Comparison of ENCODE assay signal across 20 cellular contexts in the genomic region with DNA sequence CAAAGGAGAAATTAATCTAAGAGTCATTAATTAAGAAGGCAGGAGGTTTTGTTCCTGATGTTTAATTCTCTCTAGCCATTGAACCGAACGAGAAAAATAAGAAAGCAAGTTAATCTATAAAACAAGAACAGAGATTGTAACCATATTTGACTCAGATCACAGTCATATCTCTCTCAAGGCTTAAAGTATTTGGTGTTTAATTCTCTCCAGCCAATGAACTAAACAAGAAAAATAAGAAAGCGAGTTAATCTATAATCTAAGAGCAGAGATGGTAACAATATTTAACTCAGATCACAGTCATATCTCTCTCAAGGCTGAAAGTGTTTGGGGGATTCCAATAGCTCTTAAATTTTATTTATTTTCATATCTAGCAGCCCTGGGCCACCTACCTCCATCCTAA.
DNase-seq lines count a peak whose midpoint lies in the region; ATAC-seq and TF ChIP-seq lines count a peak whose summit lies in the region.
"Had no signal": no experiment of that assay in that cellular context is flagged by ENCODE, and none has a peak within 500 bp of the region (broad histone marks: within the 10 kb centered on the region; RNA-seq: fewer than 3 reads in every experiment).

No MANE protein-coding gene starts in this region.

- no peak overlapping the region for H2AK5ac ChIP-seq in mesenchymal stem cell (ENCODE audit: low read length, severe bottlenecking)

- no peak overlapping the region for H3K23ac ChIP-seq in mesenchymal stem cell (ENCODE audit: low read length in 2 of 2)

- no peak overlapping the region for H2BK15ac ChIP-seq in mesenchymal stem cell (ENCODE audit: low read depth, poor library complexity, severe bottlenecking)

- H3K18ac ChIP-seq in mesenchymal stem cell (ENCODE audit: low read depth in 1 of 2, low read length in 2 of 2): no peak overlapping the region

- H3F3A ChIP-seq in PC-3 (ENCODE audit: low read length, unreplicated experiment): no peaks in the 10 kb centered on the region

- no peaks in the 10 kb centered on the region for H4K20me1 ChIP-seq in PC-3 (ENCODE audit: low read length)

- no peak overlapping the region for H2BK120ac ChIP-seq in mesenchymal stem cell (ENCODE audit: low read depth, low read length)

- no peak overlapping the region for H2BK12ac ChIP-seq in mesenchymal stem cell (ENCODE audit: low read length in 2 of 2)

- no peak overlapping the region for H3K4me2 ChIP-seq in mesenchymal stem cell (ENCODE audit: low read length, poor library complexity, severe bottlenecking)
- no peak overlapping the region for H3K4me2 ChIP-seq in PC-3 (ENCODE audit: low read length)
- H3K4me2 ChIP-seq: neural progenitor cell had no signal

- H3K4me1 ChIP-seq in mesenchymal stem cell (ENCODE audit: control insufficient read depth, insufficient read depth, low read depth, low read length): no peaks in the 10 kb centered on the region
- H3K4me1 ChIP-seq in breast epithelium: no peaks in the 10 kb centered on the region
- H3K4me1 ChIP-seq in PC-3 (ENCODE audit: insufficient read depth, low read length): no peaks in the 10 kb centered on the region
- H3K4me1 ChIP-seq: BE2C, lower lobe of right lung, neural progenitor cell had no signal

- CTCF ChIA-PET in PC-3 (lab: Charles Lee): no interaction called here

- DNase-seq in mesenchymal stem cell (no peak), cerebellum (ENCODE audit: low spot score) (no peak), breast epithelium (ENCODE audit: low spot score in 2 of 2) (no peak), PC-3 (no peak), RKO (ENCODE audit: low spot score) (no peak)
- DNase-seq: activated CD4-positive, alpha-beta T cell treated with anti-CD3 and anti-CD28 coated beads for 48 hours; activated naive CD8-positive, alpha-beta T cell treated with anti-CD3 and anti-CD28 coated beads for 36 hours; BE2C; caudate nucleus; foreskin fibroblast; lower lobe of right lung; MM.1S; NCI-H187 treated with DMSO at 0.1 percent for 48 hours; right cardiac atrium; stimulated activated CD4-positive, alpha-beta T cell treated with anti-CD3 and anti-CD28 coated beads, Interleukin-1b, Interleukin-23, amount 100 ng/mL, for 48 hours; T-helper 9 cell had no signal

- peak; percentile 52 for ATAC-seq in GM19043 (IDR thresholded peaks at IDR 0.05; ENCODE audit: low read depth, unreplicated experiment)
- ATAC-seq in HG02623 (IDR thresholded peaks at IDR 0.05; ENCODE audit: unreplicated experiment): peak; percentile 64
- peak; percentile 89 for ATAC-seq in HG03175 (IDR thresholded peaks at IDR 0.05; ENCODE audit: unreplicated experiment)
- no peak for ATAC-seq in PC-3
- ATAC-seq: lower lobe of right lung, right cardiac atrium had no signal

- H4K91ac ChIP-seq in mesenchymal stem cell (ENCODE audit: low read length): no peak overlapping the region

- TF ChIP-seq CTCF in breast epithelium (IDR thresholded peaks at IDR 0.05) (no peak), PC-3 (conservative IDR thresholded peaks at IDR 0.05; ENCODE audit: low read depth, low read length) (no peak)

- H3K14ac ChIP-seq in mesenchymal stem cell (ENCODE audit: low read length in 2 of 2): no peak overlapping the region

- POLR2A ChIA-PET in PC-3 (lab: Charles Lee; ENCODE audit: unreplicated experiment): no interaction called here

- no peak overlapping the region for H4K8ac ChIP-seq in mesenchymal stem cell (ENCODE audit: low read length)

- H3K79me2 ChIP-seq in PC-3 (ENCODE audit: low read length): no peaks in the 10 kb centered on the region

- intact Hi-C loops in breast epithelium (cut with DNase I; ENCODE audit: low total_unique reads) (no loop called here), PC-3 (cut with micrococcal nuclease) (loop anchor here (10.0 kb wide), 1 partner anchor 541 kb away; no protein-coding TSS in a partner anchor)

- no peak overlapping the region for H3K4ac ChIP-seq in mesenchymal stem cell (ENCODE audit: low read depth in 1 of 2, low read length in 2 of 2)

- peaks cover 0 to 22% of the 10 kb centered on the region in 2 experiments for H3K27me3 ChIP-seq in mesenchymal stem cell (ENCODE audit: control insufficient read depth in 1 of 2, insufficient read depth in 1 of 2, low read length in 2 of 2)
- no peaks in the 10 kb centered on the region for H3K27me3 ChIP-seq in breast epithelium
- no peaks in the 10 kb centered on the region for H3K27me3 ChIP-seq in PC-3 (ENCODE audit: low read length)
- H3K27me3 ChIP-seq: BE2C, neural progenitor cell had no signal

- H2BK5ac ChIP-seq in mesenchymal stem cell (ENCODE audit: low read depth, low read length, poor library complexity, severe bottlenecking): no peak overlapping the region

- no peak for TF ChIP-seq POLR2A in breast epithelium (IDR thresholded peaks at IDR 0.05)

- H2AFZ ChIP-seq in mesenchymal stem cell (ENCODE audit: low read depth, low read length): no peak overlapping the region
- no peak overlapping the region for H2AFZ ChIP-seq in PC-3 (ENCODE audit: low read length)
- H2AFZ ChIP-seq: neural progenitor cell had no signal

- H3K9me2 ChIP-seq in PC-3 (replicated peaks; ENCODE audit: low read length): no peaks in the 10 kb centered on the region

- H3K36me3 ChIP-seq in mesenchymal stem cell (ENCODE audit: control insufficient read depth in 1 of 2, insufficient read depth in 2 of 2, low read depth in 1 of 2, low read length in 2 of 2) (no peaks in the 10 kb centered on the region), breast epithelium (no peaks in the 10 kb centered on the region), PC-3 (ENCODE audit: low read depth, low read length) (no peaks in the 10 kb centered on the region)
- H3K36me3 ChIP-seq: BE2C, lower lobe of right lung, neural progenitor cell had no signal

- H3K27ac ChIP-seq in mesenchymal stem cell (ENCODE audit: low read length, poor library complexity, severe bottlenecking): peak overlapping the region; percentile 50
- H3K27ac ChIP-seq in breast epithelium: no peak overlapping the region
- no peak overlapping the region for H3K27ac ChIP-seq in PC-3 (ENCODE audit: low read length)
- H3K27ac ChIP-seq: lower lobe of right lung, neural progenitor cell had no signal

- H3K9ac ChIP-seq in mesenchymal stem cell (ENCODE audit: low read length): no peak overlapping the region
- no peak overlapping the region for H3K9ac ChIP-seq in PC-3 (ENCODE audit: low read length)
- H3K9ac ChIP-seq: neural progenitor cell had no signal

- WGBS in mesenchymal stem cell: no CpG with 5 or more reads among the region's 3 CpGs

- H3K9me3 ChIP-seq in mesenchymal stem cell (ENCODE audit: control insufficient read depth, low read length) (no peaks in the 10 kb centered on the region), breast epithelium (no peaks in the 10 kb centered on the region), PC-3 (ENCODE audit: low read length) (no peaks in the 10 kb centered on the region)
- H3K9me3 ChIP-seq: BE2C, lower lobe of right lung had no signal

- no TSS peak for BruUV-seq in PC-3 (replicated peaks; lab: Mats Ljungman, UMichigan)

- H3K79me1 ChIP-seq in mesenchymal stem cell (replicated peaks; ENCODE audit: low read length, poor library complexity, severe bottlenecking): no peaks in the 10 kb centered on the region

- H3K4me3 ChIP-seq in mesenchymal stem cell (ENCODE audit: insufficient read depth in 1 of 2, low read depth in 1 of 2, low read length in 2 of 2): no peak overlapping the region
- H3K4me3 ChIP-seq in breast epithelium: no peak overlapping the region
- no peak overlapping the region for H3K4me3 ChIP-seq in PC-3 (ENCODE audit: low read length)
- H3K4me3 ChIP-seq: lower lobe of right lung, neural progenitor cell had no signal
